18 cellular contexts compared by ENCODE assay signal in genomic region chr6:170476360-170476759, GRCh38.
DNase-seq lines count a peak whose midpoint lies in the region; ATAC-seq and TF ChIP-seq lines count a peak whose summit lies in the region.
"Had no signal": no experiment of that assay in that cellular context is flagged by ENCODE, and none has a peak within 500 bp of the region (broad histone marks: within the 10 kb centered on the region; RNA-seq: fewer than 3 reads in every experiment).

No MANE protein-coding gene starts in this region.

- H3K27me3 ChIP-seq in A673 (replicated peaks; ENCODE audit: insufficient read depth, low read depth, low read length, poor library complexity), result no peaks in the 10 kb centered on the region
- H3K27me3 ChIP-seq: heart left ventricle, SJCRH30, thyroid gland had no signal

- TF ChIP-seq CTCF in A673 (conservative IDR thresholded peaks at IDR 0.05; ENCODE audit: low read depth, low read length), result no peak

- no peak overlapping the region for H3K4me3 ChIP-seq in A673 (ENCODE audit: low read depth, low read length, poor library complexity, severe bottlenecking)
- H3K4me3 ChIP-seq: esophagus muscularis mucosa, heart left ventricle, SJCRH30, thyroid gland had no signal

- no peak overlapping the region for H3K27ac ChIP-seq in A673 (ENCODE audit: low read depth, low read length, poor library complexity, severe bottlenecking)
- H3K27ac ChIP-seq: esophagus muscularis mucosa, heart left ventricle, SJCRH30, thyroid gland had no signal

- DNase-seq in CD1c-positive myeloid dendritic cell (ENCODE audit: extremely low spot score), result peak; percentile 35
- DNase-seq in KBM-7, result peak; percentile 23
- DNase-seq in astrocyte of the hippocampus (ENCODE audit: low read depth, low spot score), result peak; percentile 23
- DNase-seq in T-helper 1 cell, result no peak
- no peak for DNase-seq in A673 (ENCODE audit: low spot score)
- no peak for DNase-seq in NCI-H2196 (lab: John Stamatoyannopoulos, UW; ENCODE audit: unreplicated experiment)
- DNase-seq: activated T-cell treated with anti-CD3 and anti-CD28 coated beads, Interleukin-2, amount 50 U/mL, for 4 hours; CD4-positive, alpha-beta T cell; heart left ventricle; kidney glomerular epithelial cell; NCI-H1436; NCI-H226; SJCRH30; stimulated activated CD4-positive, alpha-beta T cell treated with anti-CD3 and anti-CD28 coated beads, Interleukin-4, amount 100 ng/mL, for 4 hours; thyroid gland had no signal

- POLR2A ChIA-PET in A673 (lab: Charles Lee; ENCODE audit: low non-redundant PET), result no interaction called here

- H3K9me3 ChIP-seq in A673 (ENCODE audit: low read depth, low read length, poor library complexity, severe bottlenecking), result no peaks in the 10 kb centered on the region
- H3K9me3 ChIP-seq: esophagus muscularis mucosa, heart left ventricle, SJCRH30, thyroid gland had no signal

- CTCF ChIA-PET in A673 (lab: Charles Lee), result no interaction called here

- BruUV-seq in A673 (replicated peaks; lab: Mats Ljungman, UMichigan), result no TSS peak

- intact Hi-C loops in A673 (cut with micrococcal nuclease; ENCODE audit: unreplicated experiment), result no loop called here

- ATAC-seq in GM21619 (IDR thresholded peaks at IDR 0.05; ENCODE audit: unreplicated experiment) (peak; percentile 66), GM21367 (IDR thresholded peaks at IDR 0.05; ENCODE audit: unreplicated experiment) (no peak)
- ATAC-seq: activated T-cell treated with anti-CD3 and anti-CD28 coated beads, Interleukin-2, amount 50 U/mL, for 4 hours; heart left ventricle had no signal

- in situ Hi-C loops in KBM-7 (cut with MboI; ENCODE audit: low pct_unique_long_range_greater_than_20kb, low sequenced_read_pairs), result no loop called here

- no peaks in the 10 kb centered on the region for H3K4me1 ChIP-seq in A673 (ENCODE audit: insufficient read depth, low read length, poor library complexity, severe bottlenecking)
- H3K4me1 ChIP-seq: SJCRH30 had no signal

- no peaks in the 10 kb centered on the region for H3K36me3 ChIP-seq in A673 (ENCODE audit: insufficient read depth, low read length, poor library complexity, severe bottlenecking)
- H3K36me3 ChIP-seq: esophagus muscularis mucosa, heart left ventricle, SJCRH30, thyroid gland had no signal

Comparison
In these comparisons a context has a peak if more than half of its experiments do, and no peak if none do; other contexts are left out.
1. DNase-seq: peak in CD1c-positive myeloid dendritic cell (single experiment), KBM-7 (single experiment) and astrocyte of the hippocampus (single experiment); none in T-helper 1 cell (0 of 5), A673 (single experiment) and NCI-H2196 (single experiment).